1 cellular context compared by ENCODE assay signal in genomic region chr7:94348142-94348541, GRCh38.
TF ChIP-seq lines count a peak whose summit lies in the region.

No MANE protein-coding gene starts in this region.

TF ChIP-seq in SK-N-SH, 30 proteins besides CTCF, POLR2A, EP300 and RAD21 (continued from another document):
- peak; percentile 57; the same call in 1 of the 2 replicates for TF ChIP-seq ZBTB33 (IDR thresholded peaks at IDR 0.05; ENCODE audit: borderline replicate concordance, low read depth)
- peak; percentile 92 for TF ChIP-seq PBX3 (IDR thresholded peaks at IDR 0.05)
- peak; percentile 100 for TF ChIP-seq TCF12 (IDR thresholded peaks at IDR 0.05)
- TF ChIP-seq TAF1 (IDR thresholded peaks at IDR 0.05; ENCODE audit: borderline replicate concordance, low read depth, low read length), result peak; percentile 78
- no peak for TF ChIP-seq GATA2 (CRISPR knock-in tag; IDR thresholded peaks at IDR 0.05)
- TF ChIP-seq JUND (IDR thresholded peaks at IDR 0.05), result peak; percentile 90
- peak; percentile 98 for TF ChIP-seq TEAD4 (IDR thresholded peaks at IDR 0.05; ENCODE audit: borderline replicate concordance, insufficient read depth)
- no peak for TF ChIP-seq USF2 (IDR thresholded peaks at IDR 0.05; ENCODE audit: borderline replicate concordance, low read depth, low read length)
- TF ChIP-seq REST (IDR thresholded peaks at IDR 0.05; ENCODE audit: low read depth, low read length), result no peak
- TF ChIP-seq NFIC (IDR thresholded peaks at IDR 0.05; ENCODE audit: borderline replicate concordance), result peak; percentile 95
- peak; percentile 13; the same call in 1 of the 2 replicates for TF ChIP-seq ELF1 (IDR thresholded peaks at IDR 0.05)
- no peak for TF ChIP-seq FOXJ3 (CRISPR knock-in tag; IDR thresholded peaks at IDR 0.05)
- TF ChIP-seq CHD2 (IDR thresholded peaks at IDR 0.05; ENCODE audit: low read length, partially characterized antibody), result peak; percentile 37
- TF ChIP-seq FOSL2 (IDR thresholded peaks at IDR 0.05; ENCODE audit: borderline replicate concordance, low read depth), result peak; percentile 80
TF ChIP-seq in SK-N-SH: peak in this region for 18.
